1 cellular context compared by ENCODE assay signal in the genomic region with DNA sequence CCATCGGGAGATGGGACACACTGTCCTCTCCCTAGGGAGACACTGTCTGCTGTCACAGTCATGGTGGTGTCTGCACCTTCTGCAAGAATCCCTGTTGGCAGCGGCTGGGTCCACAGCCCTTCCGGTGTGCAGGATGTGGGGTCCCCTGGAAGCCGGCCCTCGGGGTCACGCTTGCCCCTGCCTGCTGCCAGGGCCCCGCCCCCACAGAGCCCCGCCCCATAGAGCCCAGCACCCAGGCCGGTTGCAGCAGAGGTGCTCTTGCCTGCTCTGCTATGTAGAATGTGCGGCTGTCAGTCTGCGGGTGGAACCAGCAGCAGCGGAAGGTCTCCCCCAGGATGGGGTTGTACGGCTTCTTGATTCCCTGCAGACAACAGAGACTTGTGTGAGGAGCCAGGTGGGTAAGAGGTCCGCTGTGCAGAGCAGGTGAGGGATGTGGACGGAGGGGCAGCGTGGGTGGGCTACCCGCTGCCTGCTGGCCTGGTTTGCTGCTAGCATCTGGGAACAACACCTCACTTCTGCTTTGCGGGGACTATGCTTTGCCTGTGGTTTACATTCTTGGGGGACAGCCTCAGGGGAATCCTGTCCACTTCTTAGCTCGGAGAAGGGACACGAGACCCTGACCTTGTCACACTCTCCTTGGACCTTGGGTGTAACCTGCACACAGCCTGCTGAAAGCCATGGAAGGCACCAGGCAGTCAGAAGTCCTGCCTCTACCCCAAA.
TF ChIP-seq lines count a peak whose summit lies in the region.

No MANE protein-coding gene starts in this region.

TF ChIP-seq in H1, 55 proteins besides CTCF, POLR2A, EP300 and RAD21:
- no peak for TF ChIP-seq EZH2 (IDR thresholded peaks at IDR 0.05; ENCODE audit: low read depth, low read length, severe bottlenecking)
- no peak for TF ChIP-seq HDAC6 (IDR thresholded peaks at IDR 0.05; ENCODE audit: low read depth, low read length)
- no peak for TF ChIP-seq HDAC2 (IDR thresholded peaks at IDR 0.05; ENCODE audit: borderline replicate concordance in 1 of 2, low read depth in 2 of 2, low read length in 2 of 2)
- TF ChIP-seq SP4 (IDR thresholded peaks at IDR 0.05; ENCODE audit: low read length), result no peak
- no peak for TF ChIP-seq TAF1 (IDR thresholded peaks at IDR 0.05; ENCODE audit: low read depth, low read length)
- no peak for TF ChIP-seq BACH1 (IDR thresholded peaks at IDR 0.05; ENCODE audit: low read length)
- no peak for TF ChIP-seq POU5F1 (IDR thresholded peaks at IDR 0.05; ENCODE audit: low read depth, low read length)
- TF ChIP-seq TAF7 (optimal IDR thresholded peaks at IDR 0.05; ENCODE audit: borderline replicate concordance, low read depth, low read length), result no peak
- no peak for TF ChIP-seq YY1 (IDR thresholded peaks at IDR 0.05; ENCODE audit: low read depth, low read length)
- TF ChIP-seq POLR2AphosphoS5 (IDR thresholded peaks at IDR 0.05; ENCODE audit: low read depth, low read length), result no peak
- no peak for TF ChIP-seq CTBP2 (IDR thresholded peaks at IDR 0.05; ENCODE audit: borderline replicate concordance, insufficient read depth, insufficient read length, low read length)
- TF ChIP-seq, protein P1, sequence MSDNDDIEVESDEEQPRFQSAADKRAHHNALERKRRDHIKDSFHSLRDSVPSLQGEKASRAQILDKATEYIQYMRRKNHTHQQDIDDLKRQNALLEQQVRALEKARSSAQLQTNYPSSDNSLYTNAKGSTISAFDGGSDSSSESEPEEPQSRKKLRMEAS (IDR thresholded peaks at IDR 0.05), result no peak
- no peak for TF ChIP-seq CBX8 (IDR thresholded peaks at IDR 0.05; ENCODE audit: borderline replicate concordance, low read depth, low read length)
TF ChIP-seq in H1: peak in this region for 0.
